In the genomic region with DNA sequence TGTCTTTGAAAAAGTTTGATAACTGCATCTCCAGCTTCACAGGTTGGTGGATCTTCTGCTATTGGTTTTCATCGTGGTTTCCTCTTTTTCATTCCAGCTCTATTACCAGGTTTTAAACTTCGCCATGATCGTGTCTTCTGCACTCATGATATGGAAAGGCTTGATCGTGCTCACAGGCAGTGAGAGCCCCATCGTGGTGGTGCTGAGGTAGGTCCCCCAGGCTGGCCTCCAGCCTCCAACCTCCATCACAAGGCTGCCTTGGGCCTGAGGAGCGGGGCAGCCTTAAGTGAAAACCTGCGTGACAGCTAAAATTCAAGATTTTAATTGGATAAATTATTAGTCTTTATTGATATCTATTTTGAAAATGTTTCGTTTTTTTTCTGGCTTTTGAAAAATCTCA, we compare ENCODE assay signal across 20 cellular contexts.
"Had no signal": no experiment of that assay in that cellular context is flagged by ENCODE, and none has a peak within 500 bp of the region (broad histone marks: within the 10 kb centered on the region; RNA-seq: fewer than 3 reads in every experiment).

No MANE protein-coding gene starts in this region.

- H3K27me3 Mint-ChIP-seq: brain, naive B cell, progenitor cell of endocrine pancreas, T-cell, type B pancreatic cell had no signal

- H3K27ac Mint-ChIP-seq: brain, endodermal cell, progenitor cell of endocrine pancreas, T-cell, type B pancreatic cell had no signal

- H3K27me3 ChIP-seq: stomach had no signal

- H3K9me3 ChIP-seq: mucosa of descending colon, stomach had no signal

- H3K4me3 Mint-ChIP-seq: brain, endodermal cell, neural crest cell, T-cell, type B pancreatic cell had no signal

- H3K27ac ChIP-seq: epithelial cell of prostate, stomach had no signal

- H3K9me3 Mint-ChIP-seq: brain, endodermal cell, naive B cell, neural crest cell, T-cell, type B pancreatic cell had no signal

- H3K4me3 ChIP-seq: mucosa of descending colon, stomach had no signal

- DNase-seq: activated CD4-positive, alpha-beta T cell treated with anti-CD3 and anti-CD28 coated beads, Interleukin-2, amount 50 U/mL, for 4 hours; activated CD8-positive, alpha-beta memory T cell treated with anti-CD3 and anti-CD28 coated beads, Interleukin-2, amount 50 U/mL, for 4 hours; activated naive CD4-positive, alpha-beta T cell treated with Interleukin-2 at 50 U/mL for 16 hours; anterior cingulate cortex; caudate nucleus; endodermal cell; foreskin fibroblast; mesenchymal stem cell; mucosa of descending colon; naive B cell; stimulated activated CD4-positive, alpha-beta T cell treated with anti-CD3 and anti-CD28 coated beads, Interleukin-12 subunit alpha, Interleukin-12 subunit beta, amount 100 ng/mL, for 4 hours; stimulated activated CD4-positive, alpha-beta T cell treated with anti-CD3 and anti-CD28 coated beads, Interleukin-1b, Interleukin-23, amount 100 ng/mL, for 48 hours; stomach; T-cell had no signal

- ATAC-seq: mucosa of descending colon, SK-N-SH treated with all-trans-retinoic acid at 6 μM for 48 hours had no signal
